Comparison of ENCODE assay signal across 1 cellular context in the genomic region with DNA sequence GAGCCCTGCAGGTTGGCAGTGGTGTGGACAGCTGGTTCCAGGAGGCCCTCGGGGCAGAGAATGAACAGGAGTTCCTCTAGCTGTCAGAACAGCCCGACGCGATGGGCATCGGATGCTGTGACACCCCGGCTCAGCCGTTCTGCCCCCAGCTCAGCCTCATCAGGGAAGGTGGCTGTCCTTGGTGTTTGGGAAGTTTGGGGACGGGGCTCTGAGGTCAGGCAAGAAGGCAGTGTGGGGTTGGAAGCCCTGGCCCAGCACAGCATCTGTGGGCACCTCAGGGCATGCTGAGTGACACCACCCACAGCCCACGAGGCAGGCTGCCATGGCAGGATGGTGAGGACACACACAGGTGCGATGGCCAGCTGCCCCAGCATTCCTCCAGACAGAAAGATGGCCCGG.
TF ChIP-seq lines count a peak whose summit lies in the region.

No MANE protein-coding gene starts in this region.

TF ChIP-seq in HepG2, 621 proteins besides CTCF, POLR2A, EP300 and RAD21:
- TF ChIP-seq, protein P1, sequence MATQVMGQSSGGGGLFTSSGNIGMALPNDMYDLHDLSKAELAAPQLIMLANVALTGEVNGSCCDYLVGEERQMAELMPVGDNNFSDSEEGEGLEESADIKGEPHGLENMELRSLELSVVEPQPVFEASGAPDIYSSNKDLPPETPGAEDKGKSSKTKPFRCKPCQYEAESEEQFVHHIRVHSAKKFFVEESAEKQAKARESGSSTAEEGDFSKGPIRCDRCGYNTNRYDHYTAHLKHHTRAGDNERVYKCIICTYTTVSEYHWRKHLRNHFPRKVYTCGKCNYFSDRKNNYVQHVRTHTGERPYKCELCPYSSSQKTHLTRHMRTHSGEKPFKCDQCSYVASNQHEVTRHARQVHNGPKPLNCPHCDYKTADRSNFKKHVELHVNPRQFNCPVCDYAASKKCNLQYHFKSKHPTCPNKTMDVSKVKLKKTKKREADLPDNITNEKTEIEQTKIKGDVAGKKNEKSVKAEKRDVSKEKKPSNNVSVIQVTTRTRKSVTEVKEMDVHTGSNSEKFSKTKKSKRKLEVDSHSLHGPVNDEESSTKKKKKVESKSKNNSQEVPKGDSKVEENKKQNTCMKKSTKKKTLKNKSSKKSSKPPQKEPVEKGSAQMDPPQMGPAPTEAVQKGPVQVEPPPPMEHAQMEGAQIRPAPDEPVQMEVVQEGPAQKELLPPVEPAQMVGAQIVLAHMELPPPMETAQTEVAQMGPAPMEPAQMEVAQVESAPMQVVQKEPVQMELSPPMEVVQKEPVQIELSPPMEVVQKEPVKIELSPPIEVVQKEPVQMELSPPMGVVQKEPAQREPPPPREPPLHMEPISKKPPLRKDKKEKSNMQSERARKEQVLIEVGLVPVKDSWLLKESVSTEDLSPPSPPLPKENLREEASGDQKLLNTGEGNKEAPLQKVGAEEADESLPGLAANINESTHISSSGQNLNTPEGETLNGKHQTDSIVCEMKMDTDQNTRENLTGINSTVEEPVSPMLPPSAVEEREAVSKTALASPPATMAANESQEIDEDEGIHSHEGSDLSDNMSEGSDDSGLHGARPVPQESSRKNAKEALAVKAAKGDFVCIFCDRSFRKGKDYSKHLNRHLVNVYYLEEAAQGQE (IDR thresholded peaks at IDR 0.05; ENCODE audit: borderline replicate concordance in 1 of 2, low read depth in 1 of 2, low read length in 2 of 2) = no peak
- no peak for TF ChIP-seq SMC3 (IDR thresholded peaks at IDR 0.05; ENCODE audit: low read length)
- TF ChIP-seq ZNF264 (CRISPR knock-in tag; IDR thresholded peaks at IDR 0.05) = no peak
- TF ChIP-seq, protein P2, sequence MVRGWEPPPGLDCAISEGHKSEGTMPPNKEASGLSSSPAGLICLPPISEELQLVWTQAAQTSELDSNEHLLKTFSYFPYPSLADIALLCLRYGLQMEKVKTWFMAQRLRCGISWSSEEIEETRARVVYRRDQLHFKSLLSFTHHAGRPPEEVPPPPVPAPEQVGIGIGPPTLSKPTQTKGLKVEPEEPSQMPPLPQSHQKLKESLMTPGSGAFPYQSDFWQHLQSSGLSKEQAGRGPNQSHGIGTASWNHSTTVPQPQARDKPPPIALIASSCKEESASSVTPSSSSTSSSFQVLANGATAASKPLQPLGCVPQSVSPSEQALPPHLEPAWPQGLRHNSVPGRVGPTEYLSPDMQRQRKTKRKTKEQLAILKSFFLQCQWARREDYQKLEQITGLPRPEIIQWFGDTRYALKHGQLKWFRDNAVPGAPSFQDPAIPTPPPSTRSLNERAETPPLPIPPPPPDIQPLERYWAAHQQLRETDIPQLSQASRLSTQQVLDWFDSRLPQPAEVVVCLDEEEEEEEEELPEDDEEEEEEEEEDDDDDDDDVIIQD (CRISPR knock-in tag; IDR thresholded peaks at IDR 0.05; ENCODE audit: low read depth) = no peak
- TF ChIP-seq THAP11 (CRISPR knock-in tag; IDR thresholded peaks at IDR 0.05) = no peak
- TF ChIP-seq, protein P3, sequence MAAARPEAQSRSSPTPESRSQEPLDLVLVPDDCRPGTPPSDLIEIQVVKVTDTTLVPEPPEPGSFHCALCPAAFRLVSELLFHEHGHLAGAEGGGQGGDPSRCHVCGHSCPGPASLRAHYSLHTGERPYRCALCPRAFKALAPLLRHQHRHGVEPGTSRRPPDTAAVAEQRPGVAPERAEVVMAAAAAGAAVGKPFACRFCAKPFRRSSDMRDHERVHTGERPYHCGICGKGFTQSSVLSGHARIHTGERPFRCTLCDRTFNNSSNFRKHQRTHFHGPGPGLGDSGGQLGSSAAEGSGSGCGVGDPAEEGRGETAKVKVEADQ (CRISPR knock-in tag; IDR thresholded peaks at IDR 0.05; ENCODE audit: borderline replicate concordance) = no peak
- no peak for TF ChIP-seq MAFF (IDR thresholded peaks at IDR 0.05; ENCODE audit: low read depth, low read length)
- TF ChIP-seq FOXJ3 (CRISPR knock-in tag; IDR thresholded peaks at IDR 0.05; ENCODE audit: borderline replicate concordance) = no peak
- no peak for TF ChIP-seq BORCS8-MEF2B (CRISPR knock-in tag; IDR thresholded peaks at IDR 0.05)
- TF ChIP-seq, protein P4, sequence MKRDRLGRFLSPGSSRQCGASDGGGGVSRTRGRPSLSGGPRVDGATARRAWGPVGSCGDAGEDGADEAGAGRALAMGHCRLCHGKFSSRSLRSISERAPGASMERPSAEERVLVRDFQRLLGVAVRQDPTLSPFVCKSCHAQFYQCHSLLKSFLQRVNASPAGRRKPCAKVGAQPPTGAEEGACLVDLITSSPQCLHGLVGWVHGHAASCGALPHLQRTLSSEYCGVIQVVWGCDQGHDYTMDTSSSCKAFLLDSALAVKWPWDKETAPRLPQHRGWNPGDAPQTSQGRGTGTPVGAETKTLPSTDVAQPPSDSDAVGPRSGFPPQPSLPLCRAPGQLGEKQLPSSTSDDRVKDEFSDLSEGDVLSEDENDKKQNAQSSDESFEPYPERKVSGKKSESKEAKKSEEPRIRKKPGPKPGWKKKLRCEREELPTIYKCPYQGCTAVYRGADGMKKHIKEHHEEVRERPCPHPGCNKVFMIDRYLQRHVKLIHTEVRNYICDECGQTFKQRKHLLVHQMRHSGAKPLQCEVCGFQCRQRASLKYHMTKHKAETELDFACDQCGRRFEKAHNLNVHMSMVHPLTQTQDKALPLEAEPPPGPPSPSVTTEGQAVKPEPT (CRISPR knock-in tag; IDR thresholded peaks at IDR 0.05; ENCODE audit: low read depth) = no peak
- no peak for TF ChIP-seq PCBP1 (IDR thresholded peaks at IDR 0.05; ENCODE audit: borderline replicate concordance, low read depth, low read length)
- TF ChIP-seq FIP1L1 (IDR thresholded peaks at IDR 0.05; ENCODE audit: borderline replicate concordance, insufficient read depth, low read depth, low read length) = no peak
- TF ChIP-seq HOXA5 (CRISPR knock-in tag; IDR thresholded peaks at IDR 0.05) = no peak
- TF ChIP-seq, protein P5, sequence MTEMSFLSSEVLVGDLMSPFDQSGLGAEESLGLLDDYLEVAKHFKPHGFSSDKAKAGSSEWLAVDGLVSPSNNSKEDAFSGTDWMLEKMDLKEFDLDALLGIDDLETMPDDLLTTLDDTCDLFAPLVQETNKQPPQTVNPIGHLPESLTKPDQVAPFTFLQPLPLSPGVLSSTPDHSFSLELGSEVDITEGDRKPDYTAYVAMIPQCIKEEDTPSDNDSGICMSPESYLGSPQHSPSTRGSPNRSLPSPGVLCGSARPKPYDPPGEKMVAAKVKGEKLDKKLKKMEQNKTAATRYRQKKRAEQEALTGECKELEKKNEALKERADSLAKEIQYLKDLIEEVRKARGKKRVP (CRISPR knock-in tag; IDR thresholded peaks at IDR 0.05) = no peak
- no peak for TF ChIP-seq ARNTL (CRISPR knock-in tag; IDR thresholded peaks at IDR 0.05)
- no peak for TF ChIP-seq RBAK (CRISPR knock-in tag; IDR thresholded peaks at IDR 0.05)
- no peak for TF ChIP-seq ZNF7 (CRISPR knock-in tag; IDR thresholded peaks at IDR 0.05)
- TF ChIP-seq ZNF75D (CRISPR knock-in tag; IDR thresholded peaks at IDR 0.05; ENCODE audit: borderline replicate concordance) = no peak
TF ChIP-seq in HepG2: peak in this region for 0.
